Comparison of ENCODE assay signal across 8 cellular contexts in genomic region chr9:22446950-22447606, GRCh38. TPM values are rescaled to one million over a fixed set of nuclear protein-coding genes. Genes with fewer than 3 reads are reported as not detected.
DNase-seq lines count a peak whose midpoint lies in the region; ATAC-seq, FAIRE-seq and TF ChIP-seq lines count a peak whose summit lies in the region.

No MANE protein-coding gene starts in this region.

- peak overlapping the region; percentile 80 for H2AFZ ChIP-seq in PC-9

- FAIRE-seq in A549 (lab: Jason Lieb, UNC): peak; percentile 51

- peak overlapping the region; percentile 83 to 86 (median 85) for H3K4me3 Mint-ChIP-seq in brain

- H3K4me1 ChIP-seq in A549: peaks cover 24% of the 10 kb centered on the region; the same call in 2 of the 3 replicates
- peaks cover 17% of the 10 kb centered on the region; the same call in 1 of the 2 replicates for H3K4me1 ChIP-seq in PC-9 (replicated peaks; ENCODE audit: insufficient read depth)
- H3K4me1 ChIP-seq in iPS-18a (ENCODE audit: control insufficient read depth, low read depth, low read length): peaks cover 17% of the 10 kb centered on the region

- peak; percentile 49 for TF ChIP-seq POLR2A in A549 (IDR thresholded peaks at IDR 0.05; ENCODE audit: low read length)

- H3K27ac ChIP-seq in A549 (peak overlapping the region; percentile 81 to 86), PC-9 (no peak overlapping the region), iPS-18a (ENCODE audit: low read length) (no peak overlapping the region)

- peaks cover 0 to 7% (median 4%) of the 10 kb centered on the region in 5 experiments for H3K9me3 Mint-ChIP-seq in brain

- peak overlapping the region; percentile 86 for H3K4me3 ChIP-seq in A549
- peak overlapping the region; percentile 68 for H3K4me3 ChIP-seq in PC-9
- peak overlapping the region; percentile 59 for H3K4me3 ChIP-seq in iPS-18a (ENCODE audit: low read length)

- 0 out of 2 replicates have a peak, but pooled peaks cover 6% of the 10 kb centered on the region for H3F3A ChIP-seq in PC-9 (ENCODE audit: insufficient read depth, low read depth)

- H3K9me3 ChIP-seq in A549: 0 out of 3 replicates have a peak, but pooled peaks cover 4% of the 10 kb centered on the region
- no peaks in the 10 kb centered on the region for H3K9me3 ChIP-seq in PC-9 (ENCODE audit: insufficient read depth, low read depth)
- no peaks in the 10 kb centered on the region for H3K9me3 ChIP-seq in iPS-18a (ENCODE audit: control insufficient read depth, low read depth, low read length)

- H4K20me1 ChIP-seq in PC-9 (ENCODE audit: insufficient read depth): 0 out of 2 replicates have a peak, but pooled peaks cover 3% of the 10 kb centered on the region

- H3K27ac Mint-ChIP-seq in brain: peak overlapping the region in 1 of 5 experiments; percentile 85

- no peaks in the 10 kb centered on the region for H3K36me3 Mint-ChIP-seq in brain

- TF ChIP-seq RAD21 in A549 (conservative IDR thresholded peaks at IDR 0.05 in 1 of 2, IDR thresholded peaks at IDR 0.05 in 1 of 2): peak in 1 of 2 experiments; percentile 29; a peak in 1 of 5 replicates

- H3K4me1 Mint-ChIP-seq in brain: peaks cover 12% of the 10 kb centered on the region

- TF ChIP-seq CTCF in A549 (IDR thresholded peaks at IDR 0.05) (peak; percentile 53), PC-9 (conservative IDR thresholded peaks at IDR 0.05) (no peak; the same call in 1 of the 2 replicates), brain (conservative IDR thresholded peaks at IDR 0.05) (peak; percentile 31 to 37)

- POLR2A ChIA-PET in A549 (lab: Yijun Ruan, JAX): no interaction called here
- POLR2A ChIA-PET in PC-9 (lab: Charles Lee; ENCODE audit: unreplicated experiment): interaction anchor here (0.6 kb wide), 2 partner anchors 15 to 23 kb away, joined by 3 to 13 read pairs; no protein-coding TSS in a partner anchor

- H3K27me3 Mint-ChIP-seq in brain: peaks cover 30% of the 10 kb centered on the region

- H3K27me3 ChIP-seq in PC-9 (ENCODE audit: insufficient read depth, low read depth): no peaks in the 10 kb centered on the region
- peaks cover 15% of the 10 kb centered on the region for H3K27me3 ChIP-seq in iPS-18a (ENCODE audit: control insufficient read depth, insufficient read depth, low read length)

- no peaks in the 10 kb centered on the region for H3K9me2 ChIP-seq in PC-9 (ENCODE audit: insufficient read depth)

- DNase-seq in A549 (ENCODE audit: low read depth in 1 of 2, low spot score in 1 of 2) (peak; percentile 72 to 83), PC-9 (peak; percentile 56 to 60), sciatic nerve (ENCODE audit: low spot score) (peak; percentile 63)

- 0% methylated on average over 3 of the region's 70 CpGs for WGBS in A549 (ENCODE audit: missing lambda C conversion rate)

- peak; percentile 94 to 96 for ATAC-seq in A549
- ATAC-seq in GM18520 (IDR thresholded peaks at IDR 0.05; ENCODE audit: unreplicated experiment): peak; percentile 70
- peak; percentile 71 for ATAC-seq in HG03520 (IDR thresholded peaks at IDR 0.05; ENCODE audit: unreplicated experiment)
- peak; percentile 84 for ATAC-seq in sciatic nerve
- ATAC-seq in GM21515 (IDR thresholded peaks at IDR 0.05; ENCODE audit: unreplicated experiment): no peak

- H3K79me2 ChIP-seq in PC-9 (ENCODE audit: low read depth): no peaks in the 10 kb centered on the region

- no peak for TF ChIP-seq EP300 in A549 (IDR thresholded peaks at IDR 0.05)

- intact Hi-C loops in PC-9 (cut with micrococcal nuclease; ENCODE audit: unreplicated experiment) (loop anchor here (2.0 kb wide), 2 partner anchors 202 to 634 kb away; no protein-coding TSS in a partner anchor), sciatic nerve (cut with DNase I) (no loop called here)

- no peaks in the 10 kb centered on the region for H3K36me3 ChIP-seq in PC-9 (ENCODE audit: low read depth)
- no peaks in the 10 kb centered on the region for H3K36me3 ChIP-seq in iPS-18a (ENCODE audit: control insufficient read depth, low read depth, low read length)

- no TSS peak for BruUV-seq in PC-9 (replicated peaks; lab: Mats Ljungman, UMichigan)

- CTCF ChIA-PET in A549 (lab: Yijun Ruan, JAX): interaction anchor here (0.5 to 2.5 kb wide), 6 partner anchors 12 to 634 kb away, joined by 3 to 15 read pairs (median 8); no protein-coding TSS in a partner anchor
- CTCF ChIA-PET in PC-9 (lab: Charles Lee): no interaction called here

- peak overlapping the region; percentile 62 for H3K9ac ChIP-seq in iPS-18a (ENCODE audit: low read length)

- peak overlapping the region; percentile 81 for H3K4me2 ChIP-seq in A549
- peak overlapping the region; percentile 75 for H3K4me2 ChIP-seq in PC-9

TF ChIP-seq in A549, 52 proteins besides CTCF, POLR2A, EP300 and RAD21:
- TF ChIP-seq MAFK (IDR thresholded peaks at IDR 0.05; ENCODE audit: partially characterized antibody) (no peak), ELK1 (IDR thresholded peaks at IDR 0.05; ENCODE audit: low read depth, low read length) (no peak), HOXA7 (CRISPR knock-in tag; IDR thresholded peaks at IDR 0.05) (no peak), MAX (IDR thresholded peaks at IDR 0.05) (peak; percentile 75), E2F6 (IDR thresholded peaks at IDR 0.05; ENCODE audit: borderline replicate concordance, low read depth) (peak; percentile 69; the same call in 1 of the 2 replicates), GATA3 (IDR thresholded peaks at IDR 0.05; ENCODE audit: borderline replicate concordance) (no peak), FOSL2 (IDR thresholded peaks at IDR 0.05) (no peak), FOSL2 (CRISPR knock-in tag; IDR thresholded peaks at IDR 0.05) (no peak), HMGXB4 (CRISPR knock-in tag; IDR thresholded peaks at IDR 0.05; ENCODE audit: borderline replicate concordance) (no peak), SMC3 (IDR thresholded peaks at IDR 0.05) (peak; percentile 41; the same call in 1 of the 3 replicates), CEBPB (IDR thresholded peaks at IDR 0.05) (no peak; a peak in 1 of 4 replicates), PBX3 (IDR thresholded peaks at IDR 0.05) (no peak), JUN (IDR thresholded peaks at IDR 0.05) (peak in 1 of 2 experiments; percentile 42; a peak in 1 of 5 replicates), PHF8 (IDR thresholded peaks at IDR 0.05; ENCODE audit: borderline replicate concordance, low read depth) (peak; percentile 38; the same call in 1 of the 2 replicates)

RNA-seq across cellular contexts. Expression of gene DMRTA1, which starts 0.5 kb away (rescaled TPM):
- polyA plus RNA-seq in A549 (2011; rRNA removed) (2.3 and 2.5 TPM in 2 replicates), A549 (2017; fragmentation: RNase III; extraction: RNeasy Plus Mini Kit Qiagen cat#74134 plus additional on column Dnase treatment) (0.51 to 0.82 TPM (median 0.62 TPM) in 3 replicates), brain (ENCODE audit: insufficient read depth, low read depth, low replicate concordance) (0.48 TPM)
- polyA plus RNA-seq in A549 (2012; cell fraction: cytosol; rRNA removed): 0.19 and 0.26 TPM in 2 replicates
- polyA plus RNA-seq in A549 (2012; cell fraction: nucleus; rRNA removed): 0.38 and 0.45 TPM in 2 replicates
- 2.2 and 3.3 TPM in 2 replicates for polyA minus RNA-seq in A549 (2011; rRNA and poly(A)+ RNA removed)
- total RNA-seq in PC-9 (2021) (0.70 and 1.1 TPM in 2 replicates), sciatic nerve (0.53 TPM)

Comparison
In these comparisons a context has a peak if more than half of its experiments do, and no peak if none do; other contexts are left out.
1. H3K27ac ChIP-seq: peak in A549 (2 of 2); none in PC-9 (single experiment) and iPS-18a (single experiment).
2. Peak in every context shown above with its lines, with median percentiles within 50 percentile points of each other: DNase-seq and H3K4me3 ChIP-seq.